ENCODE assay signal across 23 cellular contexts in the genomic region with DNA sequence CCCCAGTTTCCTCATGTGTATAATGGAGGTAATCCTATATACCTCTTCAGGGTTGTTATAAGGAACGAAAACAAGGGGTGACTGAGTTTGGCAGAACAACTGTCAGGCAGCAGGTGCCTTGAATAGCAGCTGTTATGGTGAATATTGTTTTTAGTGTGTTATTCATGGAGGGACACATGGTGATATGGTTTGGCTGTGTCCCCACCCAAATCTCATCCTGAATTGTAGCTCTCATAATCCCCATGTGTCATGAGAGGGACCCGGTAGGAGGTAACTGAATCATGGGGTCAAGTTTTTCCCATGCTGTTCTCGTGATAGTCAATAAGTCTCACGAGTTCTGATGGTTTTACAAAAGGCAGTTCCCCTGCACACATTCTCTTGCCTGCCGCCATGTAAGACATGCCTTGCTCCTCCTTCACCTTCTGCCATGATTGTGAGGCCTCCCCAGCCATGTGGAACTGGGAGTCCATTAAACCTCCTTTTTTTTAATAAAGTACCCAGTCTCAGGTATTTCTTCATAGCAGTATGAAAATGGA. TPM values are rescaled to one million over a fixed set of nuclear protein-coding genes. Genes with fewer than 3 reads are reported as not detected.
DNase-seq lines count a peak whose midpoint lies in the region; ATAC-seq, FAIRE-seq and TF ChIP-seq lines count a peak whose summit lies in the region.
"Had no signal": no experiment of that assay in that cellular context is flagged by ENCODE, and none has a peak within 500 bp of the region (broad histone marks: within the 10 kb centered on the region; RNA-seq: fewer than 3 reads in every experiment).

No MANE protein-coding gene starts in this region.

- no peaks in the 10 kb centered on the region for H3K27me3 Mint-ChIP-seq in Calu3 (ENCODE audit: unreplicated experiment)
- peaks cover 40 to 46% of the 10 kb centered on the region in 2 donors for H3K27me3 Mint-ChIP-seq in effector memory CD8-positive, alpha-beta T cell

- no peak overlapping the region for H4K8ac ChIP-seq in mesenchymal stem cell (ENCODE audit: low read length)

- no peaks in the 10 kb centered on the region for H4K20me1 ChIP-seq in GM12878 (ENCODE audit: control insufficient read depth, insufficient read depth)

- H2BK12ac ChIP-seq in mesenchymal stem cell (ENCODE audit: low read length in 2 of 2) = no peak overlapping the region

- H3K27me3 ChIP-seq in MG63 (no peaks in the 10 kb centered on the region), GM12878 (replicated peaks in 1 of 2; ENCODE audit: control insufficient read depth in 2 of 2, insufficient read depth in 2 of 2, low read length in 1 of 2) (no peaks in the 10 kb centered on the region), mesenchymal stem cell (ENCODE audit: control insufficient read depth in 1 of 2, insufficient read depth in 1 of 2, low read length in 2 of 2) (no peaks in the 10 kb centered on the region)
- H3K27me3 ChIP-seq in effector memory CD4-positive, alpha-beta T cell (replicated peaks; ENCODE audit: control insufficient read depth, insufficient read depth, low read length, poor library complexity, severe bottlenecking) = no peaks in the 10 kb centered on the region
- H3K27me3 ChIP-seq: thyroid gland had no signal

- ATAC-seq in GM12878 = no peak
- no peak for ATAC-seq in effector memory CD8-positive, alpha-beta T cell (replicated peaks)
- ATAC-seq: activated CD4-positive, CD25-positive, alpha-beta regulatory T cell treated with anti-CD3 and anti-CD28 coated beads, Interleukin-2, amount 50 U/mL, for 24 hours; activated CD8-positive, alpha-beta T cell treated with anti-CD3 and anti-CD28 coated beads for 36 hours had no signal

- H2AK5ac ChIP-seq in mesenchymal stem cell (ENCODE audit: low read length, severe bottlenecking) = peak overlapping the region; percentile 86

- TF ChIP-seq CTCF in Calu3 (IDR thresholded peaks at IDR 0.05; ENCODE audit: unreplicated experiment) = no peak
- no peak for TF ChIP-seq CTCF in GM12878 (IDR thresholded peaks at IDR 0.05 in 2 of 3, conservative IDR thresholded peaks at IDR 0.05 in 1 of 3; ENCODE audit: control insufficient read depth in 2 of 3, extremely low read depth in 1 of 3, insufficient read depth in 1 of 3, low read depth in 3 of 3, low read length in 3 of 3)

- H3K27ac Mint-ChIP-seq in Calu3 (ENCODE audit: unreplicated experiment) = peak overlapping the region; percentile 70
- H3K27ac Mint-ChIP-seq in effector memory CD8-positive, alpha-beta T cell = no peak overlapping the region
- H3K27ac Mint-ChIP-seq: activated CD8-positive, alpha-beta T cell treated with anti-CD3 and anti-CD28 coated beads for 36 hours; CD4-positive, CD25-positive, alpha-beta regulatory T cell; nephron progenitor cell had no signal

- H2AFZ ChIP-seq in GM12878 (ENCODE audit: control insufficient read depth, low read depth, low read length) (no peak overlapping the region), mesenchymal stem cell (ENCODE audit: low read depth, low read length) (no peak overlapping the region)

- H3K27ac ChIP-seq in GM12878 (ENCODE audit: control insufficient read depth, insufficient read depth) (no peak overlapping the region), mesenchymal stem cell (ENCODE audit: low read length, poor library complexity, severe bottlenecking) (peak overlapping the region; percentile 88)
- no peak overlapping the region for H3K27ac ChIP-seq in effector memory CD4-positive, alpha-beta T cell (ENCODE audit: insufficient read depth, low read length, poor library complexity, severe bottlenecking)
- H3K27ac ChIP-seq: SK-N-MC, skin epidermis, thyroid gland had no signal

- H4K91ac ChIP-seq in mesenchymal stem cell (ENCODE audit: low read length) = no peak overlapping the region

- intact Hi-C loops in Calu3 (cut with micrococcal nuclease; ENCODE audit: unreplicated experiment) (loop anchor here (1.0 kb wide), 1 partner anchor 14 kb away; no protein-coding TSS in a partner anchor), GM12878 (cut with micrococcal nuclease; ENCODE audit: unreplicated experiment) (no loop called here)

- H3K23ac ChIP-seq in mesenchymal stem cell (ENCODE audit: low read length in 2 of 2) = no peak overlapping the region

- peaks cover 31% of the 10 kb centered on the region for H3K4me1 Mint-ChIP-seq in Calu3 (ENCODE audit: low read depth, unreplicated experiment)
- no peaks in the 10 kb centered on the region for H3K4me1 Mint-ChIP-seq in effector memory CD8-positive, alpha-beta T cell (ENCODE audit: low read depth in 2 of 2)
- H3K4me1 Mint-ChIP-seq: CD4-positive, CD25-positive, alpha-beta regulatory T cell had no signal

- DNase-seq in Calu3 (no peak), MG63 (peak; percentile 35), GM12878 (ENCODE audit: low read depth, low spot score) (no peak), mesenchymal stem cell (no peak), NAMALWA (ENCODE audit: low spot score) (no peak), COLO829 (ENCODE audit: low spot score) (no peak)
- no peak for DNase-seq in effector memory CD8-positive, alpha-beta T cell
- no peak for DNase-seq in effector memory CD4-positive, alpha-beta T cell
- DNase-seq: activated CD8-positive, alpha-beta T cell treated with anti-CD3 and anti-CD28 coated beads for 36 hours; activated naive CD4-positive, alpha-beta T cell treated with anti-CD3 and anti-CD28 coated beads, Interleukin-2, amount 50 U/mL, for 16 hours; activated T-cell treated with anti-CD3 and anti-CD28 coated beads, Interleukin-2, amount 50 U/mL, for 1 hour; anterior cingulate cortex; CD4-positive, CD25-positive, alpha-beta regulatory T cell; midbrain; NCI-H82; nephron progenitor cell; stimulated activated CD4-positive, alpha-beta T cell treated with anti-CD3 and anti-CD28 coated beads, Interleukin-2, amount 100 ng/mL, for 24 hours; stimulated activated naive CD4-positive, alpha-beta T cell; T-helper 9 cell had no signal

- H3K14ac ChIP-seq in mesenchymal stem cell (ENCODE audit: low read length in 2 of 2) = no peak overlapping the region

- H3K4ac ChIP-seq in mesenchymal stem cell (ENCODE audit: low read depth in 1 of 2, low read length in 2 of 2) = no peak overlapping the region

- no peak overlapping the region for H2BK15ac ChIP-seq in mesenchymal stem cell (ENCODE audit: low read depth, poor library complexity, severe bottlenecking)

- H2BK120ac ChIP-seq in mesenchymal stem cell (ENCODE audit: low read depth, low read length) = no peak overlapping the region

- in situ Hi-C loops in GM12878 (cut with MboI) = no loop called here

- BruUV-seq in Calu3 (replicated peaks; lab: Mats Ljungman, UMichigan) (TSS peak; percentile 23), GM12878 (replicated peaks; lab: Mats Ljungman, UMichigan) (no TSS peak)

- H3K9me3 ChIP-seq in MG63 (peaks cover 10% of the 10 kb centered on the region), GM12878 (replicated peaks; ENCODE audit: control insufficient read depth, insufficient read depth, low read length) (no peaks in the 10 kb centered on the region; the same call in 2 of the 3 replicates), mesenchymal stem cell (ENCODE audit: control insufficient read depth, low read length) (no peaks in the 10 kb centered on the region)
- H3K9me3 ChIP-seq in effector memory CD4-positive, alpha-beta T cell (ENCODE audit: control insufficient read depth, low read length) = no peaks in the 10 kb centered on the region
- H3K9me3 ChIP-seq: thyroid gland had no signal

- TF ChIP-seq POLR2A in GM12878 (IDR thresholded peaks at IDR 0.05; ENCODE audit: low read depth, low read length) = no peak

- peaks cover 66% of the 10 kb centered on the region for H3K36me3 ChIP-seq in MG63
- no peaks in the 10 kb centered on the region for H3K36me3 ChIP-seq in GM12878 (ENCODE audit: control insufficient read depth in 2 of 2, insufficient read depth in 2 of 2, low read length in 1 of 2)
- H3K36me3 ChIP-seq in mesenchymal stem cell (ENCODE audit: control insufficient read depth in 1 of 2, insufficient read depth in 2 of 2, low read depth in 1 of 2, low read length in 2 of 2) = peaks cover 0 to 15% of the 10 kb centered on the region in 2 experiments
- H3K36me3 ChIP-seq in effector memory CD4-positive, alpha-beta T cell (ENCODE audit: control insufficient read depth, insufficient read depth, low read length) = no peaks in the 10 kb centered on the region
- H3K36me3 ChIP-seq: thyroid gland had no signal

- peaks cover 5% of the 10 kb centered on the region for H3K9me3 Mint-ChIP-seq in Calu3 (ENCODE audit: low read depth, unreplicated experiment)
- H3K9me3 Mint-ChIP-seq in effector memory CD8-positive, alpha-beta T cell = peaks cover 6 to 7% of the 10 kb centered on the region in 2 donors
- H3K9me3 Mint-ChIP-seq: activated CD8-positive, alpha-beta T cell treated with anti-CD3 and anti-CD28 coated beads for 36 hours had no signal

- SMC1A ChIA-PET in GM12878 (lab: Charles Lee; ENCODE audit: uncharacterized antibody, unreplicated experiment) = no interaction called here

- no peaks in the 10 kb centered on the region for H3K79me2 ChIP-seq in GM12878 (ENCODE audit: control insufficient read depth, insufficient read depth, low read length)

- H3K4me3 Mint-ChIP-seq in Calu3 (ENCODE audit: low read depth, unreplicated experiment) = no peak overlapping the region
- H3K4me3 Mint-ChIP-seq in effector memory CD8-positive, alpha-beta T cell = no peak overlapping the region
- H3K4me3 Mint-ChIP-seq: activated CD8-positive, alpha-beta T cell treated with anti-CD3 and anti-CD28 coated beads for 36 hours; CD4-positive, CD25-positive, alpha-beta regulatory T cell; nephron progenitor cell had no signal

- CTCF ChIA-PET in Calu3 (lab: Charles Lee) (interaction anchor here (0.7 to 2.4 kb wide), 4 partner anchors 8 to 37 kb away, joined by 3 to 7 read pairs (median 4); no protein-coding TSS in a partner anchor), GM12878 (lab: Yijun Ruan, JAX) (no interaction called here)

- H3K9ac ChIP-seq in GM12878 (ENCODE audit: control insufficient read depth, insufficient read depth, low read length) (no peak overlapping the region), mesenchymal stem cell (ENCODE audit: low read length) (no peak overlapping the region)

- H2BK5ac ChIP-seq in mesenchymal stem cell (ENCODE audit: low read depth, low read length, poor library complexity, severe bottlenecking) = peak overlapping the region; percentile 39

- H3K4me1 ChIP-seq in GM12878 (ENCODE audit: control insufficient read depth, insufficient read depth, low read length) = no peaks in the 10 kb centered on the region
- H3K4me1 ChIP-seq in mesenchymal stem cell (ENCODE audit: control insufficient read depth, insufficient read depth, low read depth, low read length) = peaks cover 29% of the 10 kb centered on the region
- no peaks in the 10 kb centered on the region for H3K4me1 ChIP-seq in effector memory CD4-positive, alpha-beta T cell (ENCODE audit: control insufficient read depth, insufficient read depth, low read length, poor library complexity, severe bottlenecking)
- H3K4me1 ChIP-seq: thyroid gland had no signal

- no peak for TF ChIP-seq RAD21 in GM12878 (IDR thresholded peaks at IDR 0.05; ENCODE audit: insufficient read depth, low read depth, low read length)

- RAD21 ChIA-PET in GM12878 (lab: Charles Lee; ENCODE audit: unreplicated experiment) = no interaction called here

- POLR2A ChIA-PET in GM12878 (lab: Charles Lee) = no interaction called here

- WGBS in GM12878 (ENCODE audit: insufficient coverage, insufficient replicate concordance, low lambda C conversion rate, missing lambda C conversion rate) = 7% methylated on average over 5 of the region's 5 CpGs
- WGBS in mesenchymal stem cell = 82% methylated on average over 5 of the region's 5 CpGs

- peaks cover 30% of the 10 kb centered on the region for H3K36me3 Mint-ChIP-seq in Calu3 (ENCODE audit: insufficient read depth, unreplicated experiment)
- no peaks in the 10 kb centered on the region for H3K36me3 Mint-ChIP-seq in effector memory CD8-positive, alpha-beta T cell (ENCODE audit: insufficient read depth)
- H3K36me3 Mint-ChIP-seq: CD4-positive, CD25-positive, alpha-beta regulatory T cell had no signal

- no peaks in the 10 kb centered on the region for H3K79me1 ChIP-seq in mesenchymal stem cell (replicated peaks; ENCODE audit: low read length, poor library complexity, severe bottlenecking)

- no peak overlapping the region for H3K18ac ChIP-seq in mesenchymal stem cell (ENCODE audit: low read depth in 1 of 2, low read length in 2 of 2)

- TF ChIP-seq EP300 in GM12878 (IDR thresholded peaks at IDR 0.05; ENCODE audit: borderline replicate concordance in 1 of 2, control insufficient read depth in 1 of 2, low read depth in 2 of 2, low read length in 2 of 2) = no peak

- H3K4me3 ChIP-seq in MG63 = no peak overlapping the region
- no peak overlapping the region for H3K4me3 ChIP-seq in GM12878
- no peak overlapping the region for H3K4me3 ChIP-seq in mesenchymal stem cell (ENCODE audit: insufficient read depth in 1 of 2, low read depth in 1 of 2, low read length in 2 of 2)
- H3K4me3 ChIP-seq in effector memory CD4-positive, alpha-beta T cell (ENCODE audit: insufficient read depth, low read depth, low read length, poor library complexity, severe bottlenecking) = no peak overlapping the region
- H3K4me3 ChIP-seq: SK-N-MC, skin epidermis, thyroid gland had no signal

- H3K4me2 ChIP-seq in GM12878 (ENCODE audit: control insufficient read depth, insufficient read depth) = no peak overlapping the region
- no peak overlapping the region for H3K4me2 ChIP-seq in mesenchymal stem cell (ENCODE audit: low read length, poor library complexity, severe bottlenecking)

- peak; percentile 59 for FAIRE-seq in GM12878 (lab: Jason Lieb, UNC)

RNA-seq across cellular contexts. Expression of gene IGSF23, which starts 12.2 kb away (rescaled TPM):
- total RNA-seq in Calu3 (2022) (not detected in 2 replicates), GM12878 (2014; rRNA removed) (not detected in 2 replicates), GM12878 (2014; rRNA removed; fragmentation: Illumina TruSeq; extraction: Trizol) (not detected in 2 replicates), GM12878 (2021) (not detected in 2 replicates)
- 3.0 TPM in 1 of 2 replicates, not detected in the other for total RNA-seq in MG63 (2014; rRNA removed; shearing (Covaris generic); ENCODE audit: low replicate concordance)
- not detected in 2 replicates for total RNA-seq in GM12878 (2013; cell fraction: nucleolus; rRNA removed)
- polyA plus RNA-seq in GM12878 (2011; ENCODE audit: low read depth) = not detected
- polyA plus RNA-seq in GM12878 (2011; rRNA removed) (not detected in 2 replicates), GM12878 (2014; fragmentation: Illumina TruSeq; extraction: Trizol) (not detected in 2 replicates), GM12878 (2014; fragmentation: Nextera tagmentation; extraction: Ambion mirVana) (not detected), GM12878 (2014; rRNA removed) (not detected in 2 replicates), GM12878 (2016; fragmentation: Nextera tagmentation; extraction: Ambion mirVana) (not detected)
- not detected in 2 replicates for polyA plus RNA-seq in GM12878 (2011; cell fraction: cytosol; rRNA removed)
- not detected in 2 replicates for polyA plus RNA-seq in GM12878 (2011; cell fraction: nucleus; rRNA removed)
- not detected in 2 replicates for polyA plus RNA-seq in GM12878 (2012)
- polyA minus RNA-seq in GM12878 (2011; rRNA and poly(A)+ RNA removed) = not detected in 2 replicates
- not detected in 2 replicates for polyA minus RNA-seq in GM12878 (2011; cell fraction: cytosol; rRNA and poly(A)+ RNA removed)
- not detected in 2 replicates for polyA minus RNA-seq in GM12878 (2011; cell fraction: nucleus; rRNA and poly(A)+ RNA removed)
- polyA plus RNA-seq in mesenchymal stem cell (2013, experiment 1 of 2) = 0.08 TPM
- polyA plus RNA-seq in mesenchymal stem cell (2013, experiment 2 of 2) = 0.21 TPM
- total RNA-seq: activated CD8-positive, alpha-beta T cell treated with anti-CD3 and anti-CD28 coated beads for 36 hours; CD4-positive, CD25-positive, alpha-beta regulatory T cell; thyroid gland had no signal
- polyA plus RNA-seq: CD4-positive, CD25-positive, alpha-beta regulatory T cell had no signal

RNA-seq across cellular contexts. Expression of gene PVR, which starts 18.1 kb away (rescaled TPM):
- total RNA-seq in Calu3 (2022) (176 and 215 TPM in 2 replicates), GM12878 (2014; rRNA removed) (3.7 and 4.0 TPM in 2 replicates), GM12878 (2014; rRNA removed; fragmentation: Illumina TruSeq; extraction: Trizol) (1.8 and 2.7 TPM in 2 replicates), GM12878 (2021) (2.2 and 2.7 TPM in 2 replicates)
- 120 and 141 TPM in 2 replicates for total RNA-seq in MG63 (2014; rRNA removed; shearing (Covaris generic); ENCODE audit: low replicate concordance)
- total RNA-seq in GM12878 (2013; cell fraction: nucleolus; rRNA removed) = 0.61 TPM in 1 of 2 replicates, not detected in the other
- 0.41 TPM for polyA plus RNA-seq in GM12878 (2011; ENCODE audit: low read depth)
- polyA plus RNA-seq in GM12878 (2011; rRNA removed) (0.03 and 0.07 TPM in 2 replicates), GM12878 (2014; fragmentation: Illumina TruSeq; extraction: Trizol) (2.1 and 2.7 TPM in 2 replicates), GM12878 (2014; fragmentation: Nextera tagmentation; extraction: Ambion mirVana) (under 1 TPM; 0.24 to 0.56 TPM), GM12878 (2014; rRNA removed) (2.7 and 2.9 TPM in 2 replicates), GM12878 (2016; fragmentation: Nextera tagmentation; extraction: Ambion mirVana) (1 to 10 TPM in 1 of 2 experiments, under 1 TPM in 1; 0.82 to 1.9 TPM)
- polyA plus RNA-seq in GM12878 (2011; cell fraction: cytosol; rRNA removed) = 0.07 and 0.09 TPM in 2 replicates
- polyA plus RNA-seq in GM12878 (2011; cell fraction: nucleus; rRNA removed) = 0.03 and 0.04 TPM in 2 replicates
- polyA plus RNA-seq in GM12878 (2012) = 0.38 and 0.72 TPM in 2 replicates
- 0.05 and 0.15 TPM in 2 replicates for polyA minus RNA-seq in GM12878 (2011; rRNA and poly(A)+ RNA removed)
- polyA minus RNA-seq in GM12878 (2011; cell fraction: cytosol; rRNA and poly(A)+ RNA removed) = 0.73 TPM in 1 of 2 replicates, not detected in the other
- not detected in 2 replicates for polyA minus RNA-seq in GM12878 (2011; cell fraction: nucleus; rRNA and poly(A)+ RNA removed)
- 32.2 TPM for polyA plus RNA-seq in mesenchymal stem cell (2013, experiment 1 of 2)
- polyA plus RNA-seq in mesenchymal stem cell (2013, experiment 2 of 2) = 33.3 TPM

RNA-seq across cellular contexts. Expression of gene CEACAM19, which starts 45.7 kb away (rescaled TPM):
- 66.2 and 67.8 TPM in 2 replicates for total RNA-seq in Calu3 (2022)
- 0.47 and 0.69 TPM in 2 replicates for total RNA-seq in MG63 (2014; rRNA removed; shearing (Covaris generic); ENCODE audit: low replicate concordance)
- 0.79 and 1.2 TPM in 2 replicates for total RNA-seq in GM12878 (2013; cell fraction: nucleolus; rRNA removed)
- 0.17 and 0.22 TPM in 2 replicates for total RNA-seq in GM12878 (2014; rRNA removed)
- total RNA-seq in GM12878 (2014; rRNA removed; fragmentation: Illumina TruSeq; extraction: Trizol) = 0.13 TPM in 1 of 2 replicates, not detected in the other
- 0.15 and 0.24 TPM in 2 replicates for total RNA-seq in GM12878 (2021)
- polyA plus RNA-seq in GM12878 (2011; ENCODE audit: low read depth) = not detected
- polyA plus RNA-seq in GM12878 (2011; rRNA removed) = 0.10 and 0.18 TPM in 2 replicates
- 0.27 and 0.31 TPM in 2 replicates for polyA plus RNA-seq in GM12878 (2011; cell fraction: cytosol; rRNA removed)
- polyA plus RNA-seq in GM12878 (2011; cell fraction: nucleus; rRNA removed) = 0.37 and 0.90 TPM in 2 replicates
- 0.13 and 0.24 TPM in 2 replicates for polyA plus RNA-seq in GM12878 (2012)
- polyA plus RNA-seq in GM12878 (2014; fragmentation: Illumina TruSeq; extraction: Trizol) = 0.31 and 0.33 TPM in 2 replicates
- polyA plus RNA-seq in GM12878 (2014; fragmentation: Nextera tagmentation; extraction: Ambion mirVana) = not detected
- 0.16 and 0.27 TPM in 2 replicates for polyA plus RNA-seq in GM12878 (2014; rRNA removed)
- not detected for polyA plus RNA-seq in GM12878 (2016; fragmentation: Nextera tagmentation; extraction: Ambion mirVana)
- 0.62 and 0.95 TPM in 2 replicates for polyA minus RNA-seq in GM12878 (2011; rRNA and poly(A)+ RNA removed)
- not detected in 2 replicates for polyA minus RNA-seq in GM12878 (2011; cell fraction: cytosol; rRNA and poly(A)+ RNA removed)
- polyA minus RNA-seq in GM12878 (2011; cell fraction: nucleus; rRNA and poly(A)+ RNA removed) = 0.24 and 0.29 TPM in 2 replicates
- 2.2 TPM for polyA plus RNA-seq in mesenchymal stem cell (2013, experiment 1 of 2)
- polyA plus RNA-seq in mesenchymal stem cell (2013, experiment 2 of 2) = 1.8 TPM
- total RNA-seq: CD4-positive, CD25-positive, alpha-beta regulatory T cell had no signal
- polyA plus RNA-seq: CD4-positive, CD25-positive, alpha-beta regulatory T cell had no signal

Comparison
In these comparisons a context has a peak if more than half of its experiments do, and no peak if none do; other contexts are left out.
1. RNA of gene PVR, which starts 18.1 kb away (total RNA-seq): 176 to 215 TPM in Calu3 and 120 to 141 TPM in MG63; 0.61 to 4.0 TPM in GM12878; every median in the first group is over 10 times any median in the second.
2. RNA of gene CEACAM19, which starts 45.7 kb away (total RNA-seq): 66.2 to 67.8 TPM in Calu3; 0.47 to 0.69 TPM in MG63 and 0.13 to 1.2 TPM in GM12878; every median in the first group is over 10 times any median in the second.